8 cellular contexts compared by ENCODE assay signal in genomic region chr9:123353984-123354591, GRCh38. TPM values are rescaled to one million over a fixed set of nuclear protein-coding genes. Genes with fewer than 3 reads are reported as not detected.
DNase-seq lines count a peak whose midpoint lies in the region; ATAC-seq and FAIRE-seq lines count a peak whose summit lies in the region.

No MANE protein-coding gene starts in this region.

- no peak for FAIRE-seq in HTR-8/SVneo (lab: Jason Lieb, UNC)
- FAIRE-seq in small intestine (lab: Jason Lieb, UNC): no peak

- intact Hi-C loops in right cardiac atrium (cut with DNase I): no loop called here

- 20% methylated on average over 20 of the region's 20 CpGs for WGBS in right cardiac atrium
- WGBS in small intestine, 3 donors: 16 to 23% (median 21%) methylated on average over 20 of the region's 20 CpGs

- H3K27me3 ChIP-seq in adipocyte (replicated peaks; ENCODE audit: control insufficient read depth, insufficient read depth, low read length): peaks cover 48% of the 10 kb centered on the region
- H3K27me3 ChIP-seq in right cardiac atrium (ENCODE audit: control insufficient read depth, insufficient read depth): no peaks in the 10 kb centered on the region
- no peaks in the 10 kb centered on the region for H3K27me3 ChIP-seq in small intestine (ENCODE audit: control insufficient read depth in 2 of 2, insufficient read depth in 2 of 2, low read length in 2 of 2)

- ATAC-seq in GM18868 (IDR thresholded peaks at IDR 0.05; ENCODE audit: unreplicated experiment) (peak; percentile 76), right cardiac atrium (peak; percentile 72 to 75)

- H3K4me1 ChIP-seq in adipocyte (ENCODE audit: control insufficient read depth, insufficient read depth, low read length) (peaks cover 11% of the 10 kb centered on the region), right cardiac atrium (ENCODE audit: control insufficient read depth, insufficient read depth, low read length) (no peaks in the 10 kb centered on the region), small intestine (ENCODE audit: control insufficient read depth in 2 of 2, insufficient read depth in 1 of 2, low read depth in 1 of 2, low read length in 1 of 2) (no peaks in the 10 kb centered on the region)

- no peaks in the 10 kb centered on the region for H3K9me3 ChIP-seq in adipocyte (ENCODE audit: control insufficient read depth, low read length)
- H3K9me3 ChIP-seq in right cardiac atrium (ENCODE audit: control insufficient read depth, low read length): no peaks in the 10 kb centered on the region
- H3K9me3 ChIP-seq in small intestine (ENCODE audit: control insufficient read depth, low read depth): no peaks in the 10 kb centered on the region

- no peak overlapping the region for H3K9ac ChIP-seq in adipocyte (ENCODE audit: low read length)

- no peak overlapping the region for H3K27ac ChIP-seq in right cardiac atrium (ENCODE audit: low read length)
- no peak overlapping the region for H3K27ac ChIP-seq in small intestine (ENCODE audit: low read depth in 1 of 2, low read length in 1 of 2)

- H3K36me3 ChIP-seq in adipocyte (ENCODE audit: control insufficient read depth, insufficient read depth, low read length, severe bottlenecking) (no peaks in the 10 kb centered on the region), small intestine (ENCODE audit: control insufficient read depth in 2 of 2, insufficient read depth in 2 of 2, low read length in 2 of 2) (no peaks in the 10 kb centered on the region)

- H3K4me3 ChIP-seq in adipocyte (ENCODE audit: low read length) (no peak overlapping the region), right cardiac atrium (ENCODE audit: low read length) (no peak overlapping the region), small intestine (ENCODE audit: low read depth in 1 of 2, low read length in 2 of 2) (no peak overlapping the region)

- DNase-seq in Ammon's horn (ENCODE audit: low spot score): peak; percentile 79
- peak; percentile 69 for DNase-seq in HTR-8/SVneo (ENCODE audit: insufficient read length, low spot score)
- DNase-seq in SW 1271 (lab: John Stamatoyannopoulos, UW): peak; percentile 47
- DNase-seq in adipocyte (ENCODE audit: low read depth): peak; percentile 76
- peak; percentile 70 to 85 (median 84) for DNase-seq in right cardiac atrium
- peak; percentile 44 for DNase-seq in small intestine
- no peak for DNase-seq in NOMO-1 treated with DMSO at 0.1 percent for 48 hours (lab: John Stamatoyannopoulos, UW; ENCODE audit: unreplicated experiment)

RNA-seq across cellular contexts. Expression of gene CRB2, which starts 1.9 kb away (rescaled TPM):
- total RNA-seq in right cardiac atrium: under 1 TPM in 3 of 4 donors, not detected in 1; 0.14 to 0.26 (median 0.17) TPM
- polyA plus RNA-seq in right cardiac atrium (0.02 TPM), small intestine (under 1 TPM in 1 of 3 donors, not detected in 2; 0.06 TPM)
